ENCODE assay signal across 8 cellular contexts in the genomic region with DNA sequence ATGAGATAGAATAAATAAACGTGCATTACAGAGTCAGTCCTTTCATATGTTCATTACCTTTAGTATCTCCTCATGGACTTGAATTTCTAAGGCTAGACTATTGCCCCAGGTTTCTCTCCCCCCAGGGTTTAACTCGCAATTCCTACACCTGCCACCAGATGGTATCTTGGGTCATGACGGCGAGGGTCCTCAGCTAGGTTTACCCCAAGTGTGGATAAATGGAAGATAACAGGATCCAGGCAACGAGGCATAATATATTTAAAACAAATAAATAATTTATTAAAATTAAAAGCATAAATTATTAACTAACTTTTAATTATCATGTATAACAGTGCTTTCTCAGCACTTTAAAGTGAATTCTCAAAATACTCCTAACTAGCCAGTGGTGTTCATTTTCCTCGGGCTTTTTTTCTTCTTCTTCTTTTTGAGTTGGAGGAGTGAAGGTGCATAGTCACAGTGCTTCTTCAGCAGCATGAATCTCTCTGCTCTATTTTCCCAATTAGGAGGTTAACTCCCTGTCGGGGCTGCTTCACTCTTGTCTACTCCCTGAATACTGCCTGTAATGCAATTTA.
A peak's percentile ranks its signal among the peaks of the same experiment; 100 is the strongest.
DNase-seq lines count a peak whose midpoint lies in the region; ATAC-seq and TF ChIP-seq lines count a peak whose summit lies in the region.

No MANE protein-coding gene starts in this region.

- no peaks in the 10 kb centered on the region for H3K9me3 ChIP-seq in T-helper 17 cell (ENCODE audit: control insufficient read depth, low read length, poor library complexity, severe bottlenecking)

- H3K27ac Mint-ChIP-seq in T-helper 17 cell (no peak overlapping the region), nephron progenitor cell (no peak overlapping the region)

- peak; percentile 33 to 53 for DNase-seq in NCI-H446 (lab: John Stamatoyannopoulos, UW)
- DNase-seq in NCI-H446 treated with DMSO at 0.1 percent for 48 hours (lab: John Stamatoyannopoulos, UW): no peak
- DNase-seq in LoVo (ENCODE audit: low spot score): peak; percentile 37
- DNase-seq in T-helper 17 cell: peak in 1 of 3 donors; percentile 25
- DNase-seq in central memory CD4-positive, alpha-beta T cell: peak; percentile 3
- peak; percentile 67 for DNase-seq in nephron progenitor cell
- DNase-seq in inferior parietal cortex (ENCODE audit: extremely low spot score): no peak

- no peaks in the 10 kb centered on the region for H3K9me3 Mint-ChIP-seq in nephron progenitor cell

- H3K27me3 Mint-ChIP-seq in T-helper 17 cell (peaks cover 31% of the 10 kb centered on the region), nephron progenitor cell (ENCODE audit: low read depth, poor library complexity) (peaks cover 3% of the 10 kb centered on the region)

- H3K4me1 Mint-ChIP-seq in T-helper 17 cell (peaks cover 6% of the 10 kb centered on the region), nephron progenitor cell (peaks cover 31% of the 10 kb centered on the region)

- peak; percentile 89 for ATAC-seq in GM21576 (IDR thresholded peaks at IDR 0.05; ENCODE audit: unreplicated experiment)
- ATAC-seq in T-helper 17 cell: peak; percentile 56

- peak; percentile 77 for TF ChIP-seq CTCF in nephron progenitor cell (IDR thresholded peaks at IDR 0.05)

- H3K36me3 Mint-ChIP-seq in T-helper 17 cell (ENCODE audit: low read depth) (peaks cover 2% of the 10 kb centered on the region), nephron progenitor cell (ENCODE audit: low read depth) (no peaks in the 10 kb centered on the region)

- no peak overlapping the region for H3K4me3 Mint-ChIP-seq in T-helper 17 cell
- no peak overlapping the region for H3K4me3 Mint-ChIP-seq in nephron progenitor cell

Comparison
In these comparisons a context has a peak if more than half of its experiments do, and no peak if none do; other contexts are left out.
1. DNase-seq: peak in NCI-H446 (2 of 2), LoVo (single experiment), central memory CD4-positive, alpha-beta T cell (single experiment) and nephron progenitor cell (single experiment); none in NCI-H446 treated with DMSO at 0.1 percent for 48 hours (single experiment) and inferior parietal cortex (single experiment).